23 cellular contexts compared by ENCODE assay signal in the genomic region with DNA sequence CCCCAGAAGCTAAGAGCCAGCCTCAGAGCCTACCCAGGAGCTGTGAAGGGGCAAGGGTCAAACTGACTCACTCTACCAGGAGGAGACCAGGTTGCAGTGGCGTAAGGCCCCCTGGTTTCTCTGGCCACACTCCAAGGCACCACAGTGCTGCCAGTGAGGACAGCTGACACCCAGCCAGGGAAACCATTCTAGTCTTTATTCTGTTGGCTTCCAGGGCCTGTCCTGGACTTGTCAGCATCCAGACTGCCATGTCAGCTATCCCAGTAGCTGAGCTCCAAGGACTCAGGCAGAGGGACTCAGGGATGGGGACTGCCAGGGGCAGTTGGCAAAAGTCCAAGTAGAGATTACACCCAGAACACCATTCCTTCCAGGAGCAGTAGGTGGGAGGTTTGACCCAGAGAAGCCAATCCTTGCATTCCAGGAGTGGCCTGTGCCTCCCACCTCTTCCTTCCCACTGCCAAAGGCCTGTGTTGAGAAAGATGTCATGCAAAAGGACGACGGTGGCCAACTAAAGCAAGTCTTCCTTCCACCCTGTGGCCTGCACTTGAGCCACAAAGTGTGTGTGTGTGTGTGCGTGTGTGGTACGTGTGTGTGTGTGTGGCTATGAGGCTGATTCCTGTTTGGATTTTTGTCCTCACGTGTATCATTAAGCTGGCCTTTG. TPM values are rescaled to one million over a fixed set of nuclear protein-coding genes. Genes with fewer than 3 reads are reported as not detected.
DNase-seq lines count a peak whose midpoint lies in the region; ATAC-seq and TF ChIP-seq lines count a peak whose summit lies in the region.
"Had no signal": no experiment of that assay in that cellular context is flagged by ENCODE, and none has a peak within 500 bp of the region (broad histone marks: within the 10 kb centered on the region; RNA-seq: fewer than 3 reads in every experiment).

No MANE protein-coding gene starts in this region.

- H3K4me3 ChIP-seq in dorsolateral prefrontal cortex, result no peak overlapping the region
- H3K4me3 ChIP-seq: adrenal gland, cardiac muscle cell, esophagus muscularis mucosa, spleen, vagina had no signal

- H3K27ac Mint-ChIP-seq in effector memory CD8-positive, alpha-beta T cell, result no peak overlapping the region
- H3K27ac Mint-ChIP-seq: HFFc6 had no signal

- H3K27me3 ChIP-seq in dorsolateral prefrontal cortex, result no peaks in the 10 kb centered on the region
- H3K27me3 ChIP-seq: adrenal gland, esophagus muscularis mucosa, vagina had no signal

- H3K27ac ChIP-seq in dorsolateral prefrontal cortex, result peak overlapping the region in 43 of 59 donors; percentile 0 to 84 (median 48)
- H3K27ac ChIP-seq: cardiac muscle cell, esophagus muscularis mucosa, neutrophil, spleen, vagina had no signal

- ATAC-seq in Right ventricle myocardium superior (ENCODE audit: poor library complexity) (no peak), HG03439 (IDR thresholded peaks at IDR 0.05; ENCODE audit: unreplicated experiment) (no peak)
- ATAC-seq in effector memory CD8-positive, alpha-beta T cell (replicated peaks), result no peak

- no peak overlapping the region for H3K4me3 Mint-ChIP-seq in effector memory CD8-positive, alpha-beta T cell
- H3K4me3 Mint-ChIP-seq: CD4-positive, alpha-beta memory T cell; HFFc6 had no signal

- peaks cover 11 to 14% of the 10 kb centered on the region in 2 donors for H3K4me1 Mint-ChIP-seq in effector memory CD8-positive, alpha-beta T cell (ENCODE audit: low read depth in 2 of 2)

- no peaks in the 10 kb centered on the region for H3K27me3 Mint-ChIP-seq in effector memory CD8-positive, alpha-beta T cell
- H3K27me3 Mint-ChIP-seq: CD4-positive, alpha-beta memory T cell had no signal

- DNase-seq in Right ventricle myocardium superior (peak; percentile 24), cardiac septum (ENCODE audit: low spot score) (no peak), NCI-H82 treated with DMSO at 0.1 percent for 48 hours (lab: John Stamatoyannopoulos, UW; ENCODE audit: unreplicated experiment) (peak; percentile 7), dorsolateral prefrontal cortex (peak in 1 of 10 donors; percentile 45), RPMI8226 (no peak), NCI-H748 (lab: John Stamatoyannopoulos, UW; ENCODE audit: unreplicated experiment) (no peak)
- no peak for DNase-seq in effector memory CD8-positive, alpha-beta T cell
- DNase-seq: activated CD4-positive, alpha-beta T cell treated with anti-CD3 and anti-CD28 coated beads for 48 hours; activated CD8-positive, alpha-beta memory T cell treated with anti-CD3 and anti-CD28 coated beads, Interleukin-2, amount 50 U/mL, for 4 hours; activated effector memory CD4-positive, alpha-beta T cell treated with anti-CD3 and anti-CD28 coated beads, Interleukin-2, amount 50 U/mL, for 16 hours; adrenal gland; CD4-positive, alpha-beta memory T cell; effector CD4-positive, alpha-beta T cell; glutamatergic neuron; HFFc6; NCI-H226; spleen; stimulated activated CD8-positive, alpha-beta memory T cell treated with anti-CD3 and anti-CD28 coated beads, Interleukin-4, amount 100 ng/mL, for 48 hours had no signal

- TF ChIP-seq CTCF in dorsolateral prefrontal cortex (IDR thresholded peaks at IDR 0.05 in 54 of 56, conservative IDR thresholded peaks at IDR 0.05 in 2 of 56; ENCODE audit: low read depth in 1 of 56, partially characterized antibody in 56 of 56), result no peak

- intact Hi-C loops in Right ventricle myocardium superior (cut with DNase I), result no loop called here
- intact Hi-C loops in cardiac septum (cut with DNase I), result no loop called here
- intact Hi-C loops in dorsolateral prefrontal cortex (cut with DNase I), result no loop called here

- H3K9me3 Mint-ChIP-seq in effector memory CD8-positive, alpha-beta T cell, result no peaks in the 10 kb centered on the region
- H3K9me3 Mint-ChIP-seq: HFFc6 had no signal

- H3K36me3 Mint-ChIP-seq in effector memory CD8-positive, alpha-beta T cell (ENCODE audit: insufficient read depth), result peaks cover 29% of the 10 kb centered on the region

RNA-seq across cellular contexts. Expression of a gene that starts 3.6 kb away (rescaled TPM):
- total RNA-seq in Right ventricle myocardium superior (4.5 TPM), cardiac septum (7.5 TPM), dorsolateral prefrontal cortex (100 to 1,000 TPM; 164 to 333 (median 223) TPM)

RNA-seq across cellular contexts. Expression of a gene that starts 25.2 kb away (rescaled TPM):
- not detected for total RNA-seq in Right ventricle myocardium superior
- total RNA-seq in cardiac septum, result 0.54 TPM
- 1 to 10 TPM in 60 of 120 experiments, under 1 TPM in 23, not detected in 37; 0.59 to 5.0 (median 1.4) TPM for total RNA-seq in dorsolateral prefrontal cortex
- total RNA-seq: vagina had no signal

RNA-seq across cellular contexts. Expression of a gene that starts 34.6 kb away (rescaled TPM):
- total RNA-seq in Right ventricle myocardium superior (68.3 TPM), cardiac septum (49.6 TPM), dorsolateral prefrontal cortex (100 to 1,000 TPM in 43 of 120 experiments, 10 to 100 TPM in 77; 65.9 to 159 (median 95.3) TPM)

RNA-seq across cellular contexts. Expression of a gene that starts 35.8 kb away (rescaled TPM):
- total RNA-seq in Right ventricle myocardium superior, result 8.5 TPM
- 13.0 TPM for total RNA-seq in cardiac septum
- total RNA-seq in dorsolateral prefrontal cortex, result 10 to 100 TPM; 26.7 to 59.7 (median 43.8) TPM

RNA-seq across cellular contexts. Expression of a gene that starts 40.6 kb away (rescaled TPM):
- total RNA-seq in Right ventricle myocardium superior (not detected), cardiac septum (not detected), dorsolateral prefrontal cortex (1 to 10 TPM in 1 of 120 experiments, under 1 TPM in 5, not detected in 114; 0.29 to 1.3 (median 0.40) TPM)
- total RNA-seq: HFFc6 had no signal

Comparison
In these comparisons a context has a peak if more than half of its experiments do, and no peak if none do; other contexts are left out.
1. DNase-seq: peak in Right ventricle myocardium superior (single experiment) and NCI-H82 treated with DMSO at 0.1 percent for 48 hours (single experiment); none in cardiac septum (single experiment), RPMI8226 (single experiment), effector memory CD8-positive, alpha-beta T cell (0 of 3) and NCI-H748 (single experiment).
2. RNA of a gene that starts 3.6 kb away (total RNA-seq): 164 to 333 TPM in dorsolateral prefrontal cortex; 7.5 TPM in cardiac septum (single experiment) and 4.5 TPM in Right ventricle myocardium superior (single experiment); every median in the first group is over 10 times any median in the second.